ENCODE assay signal across 23 cellular contexts in the genomic region with DNA sequence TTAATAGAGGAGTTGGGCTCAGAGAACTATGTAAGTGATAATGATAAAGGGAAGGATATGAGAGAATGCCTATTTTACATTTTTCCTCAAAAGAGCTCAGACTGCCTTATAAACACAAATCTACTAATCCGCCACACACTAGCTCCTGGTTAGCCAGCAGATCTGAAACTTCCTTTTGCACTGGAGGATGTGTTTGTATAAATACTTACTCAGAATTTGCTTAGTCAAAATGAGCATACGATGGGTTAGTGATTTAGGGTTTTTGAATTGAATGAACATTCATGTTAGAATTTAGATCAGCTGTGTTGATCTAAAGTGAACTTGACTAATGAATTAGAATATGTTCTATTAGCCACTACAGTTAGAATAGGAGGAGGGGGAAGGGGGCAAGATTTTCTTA. TPM values are rescaled to one million over a fixed set of nuclear protein-coding genes. Genes with fewer than 3 reads are reported as not detected.
DNase-seq lines count a peak whose midpoint lies in the region; ATAC-seq, FAIRE-seq and TF ChIP-seq lines count a peak whose summit lies in the region.
"Had no signal": no experiment of that assay in that cellular context is flagged by ENCODE, and none has a peak within 500 bp of the region (broad histone marks: within the 10 kb centered on the region; RNA-seq: fewer than 3 reads in every experiment).

No MANE protein-coding gene starts in this region.

- H3K79me2 ChIP-seq in astrocyte (ENCODE audit: insufficient read depth, low read length) (no peaks in the 10 kb centered on the region), smooth muscle cell (ENCODE audit: low read depth) (no peaks in the 10 kb centered on the region)
- H3K79me2 ChIP-seq: hepatocyte had no signal

- peak overlapping the region; percentile 83 for H3K27ac ChIP-seq in astrocyte (ENCODE audit: low read depth, low read length)
- peak overlapping the region; percentile 94 for H3K27ac ChIP-seq in smooth muscle cell (ENCODE audit: low read depth)
- H3K27ac ChIP-seq: hepatocyte, ovary, right lobe of liver, thoracic aorta had no signal

- peak; percentile 68 to 73 for ATAC-seq in activated T-cell treated with anti-CD3 and anti-CD28 coated beads, Interleukin-2, amount 50 U/mL, for 72 hours (replicated peaks in 1 of 2)
- peak; percentile 33 for ATAC-seq in HG02610 (IDR thresholded peaks at IDR 0.05; ENCODE audit: unreplicated experiment)
- ATAC-seq in GM21619 (IDR thresholded peaks at IDR 0.05; ENCODE audit: unreplicated experiment): no peak
- no peak for ATAC-seq in omental fat pad (ENCODE audit: low FRiP score)
- ATAC-seq: right lobe of liver had no signal

- H3K36me3 ChIP-seq in astrocyte (ENCODE audit: insufficient read depth, low read length): no peaks in the 10 kb centered on the region
- no peaks in the 10 kb centered on the region for H3K36me3 ChIP-seq in smooth muscle cell (ENCODE audit: low read depth)
- H3K36me3 ChIP-seq: ovary, right lobe of liver, thoracic aorta had no signal

- H3K27me3 ChIP-seq in astrocyte (ENCODE audit: insufficient read depth, low read length): no peaks in the 10 kb centered on the region
- H3K27me3 ChIP-seq in smooth muscle cell (ENCODE audit: low read depth): no peaks in the 10 kb centered on the region
- H3K27me3 ChIP-seq: hepatocyte, ovary, right lobe of liver had no signal

- H3F3A ChIP-seq in smooth muscle cell (ENCODE audit: low read depth): peaks cover 4% of the 10 kb centered on the region

- H3K4me1 ChIP-seq in astrocyte (ENCODE audit: insufficient read depth, low read length) (peaks cover 22% of the 10 kb centered on the region), smooth muscle cell (ENCODE audit: low read depth) (peaks cover 11% of the 10 kb centered on the region)
- H3K4me1 ChIP-seq: right lobe of liver had no signal

- WGBS in smooth muscle cell (ENCODE audit: low lambda C conversion rate): 60% methylated on average over 2 of the region's 2 CpGs

- no peak overlapping the region for H3K9ac ChIP-seq in astrocyte (ENCODE audit: low read length)
- no peak overlapping the region for H3K9ac ChIP-seq in smooth muscle cell (ENCODE audit: low read depth)

- FAIRE-seq in astrocyte (lab: Jason Lieb, UNC): no peak
- FAIRE-seq: keratinocyte had no signal

- no peak overlapping the region for H2AFZ ChIP-seq in astrocyte (ENCODE audit: low read depth, low read length)
- H2AFZ ChIP-seq in smooth muscle cell (ENCODE audit: low read depth): no peak overlapping the region
- H2AFZ ChIP-seq: hepatocyte had no signal

- H3K4me1 Mint-ChIP-seq in activated T-cell treated with anti-CD3 and anti-CD28 coated beads, Interleukin-2, amount 50 U/mL, for 72 hours (ENCODE audit: low read depth): peaks cover 33% of the 10 kb centered on the region
- peaks cover 18% of the 10 kb centered on the region for H3K4me1 Mint-ChIP-seq in activated T-cell treated with anti-CD3 and anti-CD28 coated beads, Interleukin-2, amount 50 U/mL, for 24 hours (ENCODE audit: low read depth)
- peaks cover 28% of the 10 kb centered on the region for H3K4me1 Mint-ChIP-seq in astrocyte (ENCODE audit: low read depth, unreplicated experiment)

- no peak for TF ChIP-seq CTCF in astrocyte (IDR thresholded peaks at IDR 0.05; ENCODE audit: insufficient read depth, low read depth, low read length)
- no peak for TF ChIP-seq CTCF in smooth muscle cell (IDR thresholded peaks at IDR 0.05; ENCODE audit: borderline replicate concordance, insufficient read depth, poor library complexity, severe bottlenecking)
- no peak for TF ChIP-seq CTCF in omental fat pad (IDR thresholded peaks at IDR 0.05)

- H3K27me3 Mint-ChIP-seq in activated T-cell treated with anti-CD3 and anti-CD28 coated beads, Interleukin-2, amount 50 U/mL, for 72 hours (ENCODE audit: low read depth): peaks cover 26% of the 10 kb centered on the region
- H3K27me3 Mint-ChIP-seq in activated T-cell treated with anti-CD3 and anti-CD28 coated beads, Interleukin-2, amount 50 U/mL, for 24 hours: peaks cover 22% of the 10 kb centered on the region
- H3K27me3 Mint-ChIP-seq in astrocyte (ENCODE audit: low read depth, unreplicated experiment): no peaks in the 10 kb centered on the region

- no peak overlapping the region for H3K27ac Mint-ChIP-seq in activated T-cell treated with anti-CD3 and anti-CD28 coated beads, Interleukin-2, amount 50 U/mL, for 72 hours
- no peak overlapping the region for H3K27ac Mint-ChIP-seq in activated T-cell treated with anti-CD3 and anti-CD28 coated beads, Interleukin-2, amount 50 U/mL, for 24 hours
- H3K27ac Mint-ChIP-seq in astrocyte (ENCODE audit: unreplicated experiment): no peak overlapping the region
- H3K27ac Mint-ChIP-seq: activated naive CD8-positive, alpha-beta T cell treated with anti-CD3 and anti-CD28 coated beads, Interleukin-2, amount 10 ng/mL, durations not matched to agents 7 days and 5 days; H9; memory B cell had no signal

- no peak for DNase-seq in activated T-cell treated with anti-CD3 and anti-CD28 coated beads, Interleukin-2, amount 50 U/mL, for 72 hours
- DNase-seq in activated T-cell treated with anti-CD3 and anti-CD28 coated beads, Interleukin-2, amount 50 U/mL, for 24 hours: no peak
- DNase-seq in astrocyte (ENCODE audit: low read depth): no peak
- DNase-seq in smooth muscle cell (lab: John Stamatoyannopoulos, UW; ENCODE audit: unreplicated experiment): no peak
- no peak for DNase-seq in omental fat pad (ENCODE audit: low spot score)
- DNase-seq in SW480 (ENCODE audit: low spot score): no peak
- DNase-seq: ACHN; activated naive CD8-positive, alpha-beta T cell treated with anti-CD3 and anti-CD28 coated beads, Interleukin-2, amount 10 ng/mL, durations not matched to agents 7 days and 5 days; GF-D8; H9; NCI-H1105; NCI-H2081; NCI-H510A; ovary; right lobe of liver; SK-N-SH had no signal

- H3K4me2 ChIP-seq in astrocyte (ENCODE audit: low read length): peak overlapping the region; percentile 49
- no peak overlapping the region for H3K4me2 ChIP-seq in smooth muscle cell
- H3K4me2 ChIP-seq: hepatocyte, SK-N-SH had no signal

- H4K20me1 ChIP-seq in astrocyte (ENCODE audit: insufficient read depth, low read length) (no peaks in the 10 kb centered on the region), smooth muscle cell (ENCODE audit: low read depth) (no peaks in the 10 kb centered on the region)

- peak overlapping the region; percentile 4 to 69 for H3K4me3 Mint-ChIP-seq in activated T-cell treated with anti-CD3 and anti-CD28 coated beads, Interleukin-2, amount 50 U/mL, for 72 hours
- no peak overlapping the region for H3K4me3 Mint-ChIP-seq in activated T-cell treated with anti-CD3 and anti-CD28 coated beads, Interleukin-2, amount 50 U/mL, for 24 hours
- H3K4me3 Mint-ChIP-seq in astrocyte (ENCODE audit: unreplicated experiment): no peak overlapping the region
- H3K4me3 Mint-ChIP-seq: activated naive CD8-positive, alpha-beta T cell treated with anti-CD3 and anti-CD28 coated beads, Interleukin-2, amount 10 ng/mL, durations not matched to agents 7 days and 5 days; CD14-positive monocyte; H9; memory B cell had no signal

- peaks cover 0 to 2% of the 10 kb centered on the region in 2 donors for H3K36me3 Mint-ChIP-seq in activated T-cell treated with anti-CD3 and anti-CD28 coated beads, Interleukin-2, amount 50 U/mL, for 72 hours (ENCODE audit: insufficient read depth in 2 of 2)
- no peaks in the 10 kb centered on the region for H3K36me3 Mint-ChIP-seq in activated T-cell treated with anti-CD3 and anti-CD28 coated beads, Interleukin-2, amount 50 U/mL, for 24 hours (ENCODE audit: low read depth)
- no peaks in the 10 kb centered on the region for H3K36me3 Mint-ChIP-seq in astrocyte (ENCODE audit: low read depth, unreplicated experiment)
- H3K36me3 Mint-ChIP-seq: activated naive CD8-positive, alpha-beta T cell treated with anti-CD3 and anti-CD28 coated beads, Interleukin-2, amount 10 ng/mL, durations not matched to agents 7 days and 5 days had no signal

- H3K9me3 ChIP-seq in astrocyte (ENCODE audit: insufficient read depth, low read depth, low read length) (no peaks in the 10 kb centered on the region), smooth muscle cell (replicated peaks; ENCODE audit: low read depth) (no peaks in the 10 kb centered on the region)
- H3K9me3 ChIP-seq: ovary, right lobe of liver, SK-N-SH, thoracic aorta had no signal

- H3K9me3 Mint-ChIP-seq in activated T-cell treated with anti-CD3 and anti-CD28 coated beads, Interleukin-2, amount 50 U/mL, for 72 hours: no peaks in the 10 kb centered on the region
- H3K9me3 Mint-ChIP-seq in activated T-cell treated with anti-CD3 and anti-CD28 coated beads, Interleukin-2, amount 50 U/mL, for 24 hours: no peaks in the 10 kb centered on the region
- H3K9me3 Mint-ChIP-seq in astrocyte (ENCODE audit: unreplicated experiment): no peaks in the 10 kb centered on the region

- H3K4me3 ChIP-seq in astrocyte (ENCODE audit: insufficient read depth, low read depth, low read length): no peak overlapping the region
- no peak overlapping the region for H3K4me3 ChIP-seq in smooth muscle cell
- H3K4me3 ChIP-seq: hepatocyte, ovary, right lobe of liver, thoracic aorta had no signal

RNA-seq across cellular contexts. Expression of a gene that starts 9.1 kb away (rescaled TPM):
- total RNA-seq in activated T-cell treated with anti-CD3 and anti-CD28 coated beads, Interleukin-2, amount 50 U/mL, for 72 hours: 10 to 100 TPM; 71.8 to 72.2 TPM
- total RNA-seq in astrocyte (23.2 and 28.3 TPM in 2 replicates), smooth muscle cell (32.6 and 35.1 TPM in 2 replicates), omental fat pad (10 to 100 TPM in 2 of 4 donors, 1 to 10 TPM in 2; 6.7 to 45.4 (median 19.5) TPM)
- 39.9 and 56.2 TPM in 2 replicates for polyA plus RNA-seq in smooth muscle cell

RNA-seq across cellular contexts. Expression of a gene that starts 45.6 kb away (rescaled TPM):
- total RNA-seq in activated T-cell treated with anti-CD3 and anti-CD28 coated beads, Interleukin-2, amount 50 U/mL, for 72 hours: 10 to 100 TPM; 48.9 to 49.9 TPM
- total RNA-seq in astrocyte (1.2 and 1.6 TPM in 2 replicates), smooth muscle cell (1.4 and 2.1 TPM in 2 replicates), omental fat pad (10 to 100 TPM; 12.5 to 16.2 (median 13.1) TPM)
- polyA plus RNA-seq in smooth muscle cell: 0.26 and 1.2 TPM in 2 replicates

RNA-seq across cellular contexts. Expression of a gene that starts 56.7 kb away (rescaled TPM):
- 10 to 100 TPM; 20.9 to 21.5 TPM for total RNA-seq in activated T-cell treated with anti-CD3 and anti-CD28 coated beads, Interleukin-2, amount 50 U/mL, for 72 hours
- 23.1 and 27.6 TPM in 2 replicates for total RNA-seq in astrocyte
- total RNA-seq in smooth muscle cell: 16.9 and 19.2 TPM in 2 replicates
- polyA plus RNA-seq in smooth muscle cell: 9.3 and 12.2 TPM in 2 replicates
- total RNA-seq in omental fat pad: 10 to 100 TPM; 17.7 to 25.2 (median 24.1) TPM

Comparison
In these comparisons a context has a peak if more than half of its experiments do, and no peak if none do; other contexts are left out.
1. H3K4me3 Mint-ChIP-seq: peak in activated T-cell treated with anti-CD3 and anti-CD28 coated beads, Interleukin-2, amount 50 U/mL, for 72 hours (2 of 2); none in activated T-cell treated with anti-CD3 and anti-CD28 coated beads, Interleukin-2, amount 50 U/mL, for 24 hours (single experiment) and astrocyte (single experiment).
2. ATAC-seq: peak in activated T-cell treated with anti-CD3 and anti-CD28 coated beads, Interleukin-2, amount 50 U/mL, for 72 hours (2 of 2) and HG02610 (single experiment); none in GM21619 (single experiment) and omental fat pad (single experiment).